ENCODE assay signal across 15 cellular contexts in the genomic region with DNA sequence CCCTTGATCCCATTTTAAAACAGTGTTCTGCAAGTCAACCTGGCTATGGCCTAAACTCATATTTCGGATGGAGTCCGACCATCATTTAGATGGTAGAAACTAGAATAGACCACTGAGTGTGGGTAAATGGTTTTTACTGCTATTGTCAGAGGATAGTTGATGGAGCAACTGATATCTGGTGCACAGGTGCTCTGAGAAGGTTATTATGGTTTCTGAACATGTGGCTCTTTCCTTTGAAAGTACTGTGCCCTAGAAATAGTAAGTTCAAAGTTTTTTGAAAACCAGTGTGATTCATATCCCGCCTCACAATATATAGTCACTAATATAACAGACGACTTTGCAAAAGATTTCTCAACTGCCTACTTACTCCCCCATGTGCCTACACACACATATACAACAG.
DNase-seq lines count a peak whose midpoint lies in the region; ATAC-seq and TF ChIP-seq lines count a peak whose summit lies in the region.
"Had no signal": no experiment of that assay in that cellular context is flagged by ENCODE, and none has a peak within 500 bp of the region (broad histone marks: within the 10 kb centered on the region; RNA-seq: fewer than 3 reads in every experiment).

No MANE protein-coding gene starts in this region.

- no peaks in the 10 kb centered on the region for H3K9me3 ChIP-seq in esophagus muscularis mucosa
- H3K9me3 ChIP-seq: A549 had no signal

- no peaks in the 10 kb centered on the region for H3K27me3 Mint-ChIP-seq in activated CD4-positive, alpha-beta T cell treated with anti-CD3 and anti-CD28 coated beads for 36 hours
- H3K27me3 Mint-ChIP-seq in GM23338 (ENCODE audit: insufficient read depth, low read depth, poor library complexity) (no peaks in the 10 kb centered on the region), natural killer cell (ENCODE audit: low read depth in 2 of 2) (peaks cover 0 to 2% of the 10 kb centered on the region in 2 donors)
- H3K27me3 Mint-ChIP-seq in T-helper 1 cell treated with Interleukin-12 subunit alpha and Interleukin-12 subunit beta and Interleukin-4 antibody, amounts not matched to agents 30 μg/mL and 1 μg/mL, for 36 hours (ENCODE audit: low read depth) = no peaks in the 10 kb centered on the region
- H3K27me3 Mint-ChIP-seq: dendritic cell treated with granulocyte-macrophage colony-stimulating factor and Interleukin-4, amounts not matched to agents 40 ng/mL and 50 ng/mL, for 4 days had no signal

- TF ChIP-seq POLR2A in esophagus muscularis mucosa (IDR thresholded peaks at IDR 0.05; ENCODE audit: low read depth) = no peak

- H4K5ac ChIP-seq in mesendoderm (ENCODE audit: low read length) = no peak overlapping the region

- CTCF ChIA-PET in activated CD4-positive, alpha-beta T cell treated with anti-CD3 and anti-CD28 coated beads for 36 hours (lab: Charles Lee) = no interaction called here

- no peak overlapping the region for H3K4ac ChIP-seq in mesendoderm (ENCODE audit: low read depth, low read length)

- H3K56ac ChIP-seq in mesendoderm (ENCODE audit: low read length) = no peak overlapping the region

- H3K4me2 ChIP-seq in GM23338 = no peak overlapping the region
- H3K4me2 ChIP-seq in mesendoderm (ENCODE audit: low read length) = no peak overlapping the region
- H3K4me2 ChIP-seq: A549 had no signal

- H3K79me1 ChIP-seq in mesendoderm (ENCODE audit: low read length) = no peaks in the 10 kb centered on the region

- no peak overlapping the region for H3K23ac ChIP-seq in mesendoderm (ENCODE audit: low read length)

- H3K4me1 Mint-ChIP-seq in activated CD4-positive, alpha-beta T cell treated with anti-CD3 and anti-CD28 coated beads for 36 hours = peaks cover 35% of the 10 kb centered on the region
- H3K4me1 Mint-ChIP-seq in GM23338 (peaks cover 2% of the 10 kb centered on the region; the same call in 1 of the 3 replicates), natural killer cell (peaks cover 18 to 19% of the 10 kb centered on the region in 2 donors)
- H3K4me1 Mint-ChIP-seq in T-helper 1 cell treated with Interleukin-12 subunit alpha and Interleukin-12 subunit beta and Interleukin-4 antibody, amounts not matched to agents 30 μg/mL and 1 μg/mL, for 36 hours (ENCODE audit: low read depth) = peaks cover 43% of the 10 kb centered on the region

- TF ChIP-seq CTCF in GM23338 (conservative IDR thresholded peaks at IDR 0.05; ENCODE audit: low read depth in 2 of 2) (no peak), natural killer cell (IDR thresholded peaks at IDR 0.05) (no peak), esophagus muscularis mucosa (IDR thresholded peaks at IDR 0.05) (no peak)

- H3K4me3 Mint-ChIP-seq in activated CD4-positive, alpha-beta T cell treated with anti-CD3 and anti-CD28 coated beads for 36 hours = peak overlapping the region; percentile 19
- H3K4me3 Mint-ChIP-seq in GM23338 (no peak overlapping the region), natural killer cell (peak overlapping the region; percentile 43)
- peak overlapping the region; percentile 66 for H3K4me3 Mint-ChIP-seq in T-helper 1 cell treated with Interleukin-12 subunit alpha and Interleukin-12 subunit beta and Interleukin-4 antibody, amounts not matched to agents 30 μg/mL and 1 μg/mL, for 36 hours
- H3K4me3 Mint-ChIP-seq: dendritic cell treated with granulocyte-macrophage colony-stimulating factor and Interleukin-4, amounts not matched to agents 40 ng/mL and 50 ng/mL, for 4 days had no signal

- peaks cover 4% of the 10 kb centered on the region for H3K36me3 Mint-ChIP-seq in activated CD4-positive, alpha-beta T cell treated with anti-CD3 and anti-CD28 coated beads for 36 hours (ENCODE audit: low read depth)
- H3K36me3 Mint-ChIP-seq in GM23338 (ENCODE audit: low read depth) = no peaks in the 10 kb centered on the region
- peaks cover 22% of the 10 kb centered on the region for H3K36me3 Mint-ChIP-seq in T-helper 1 cell treated with Interleukin-12 subunit alpha and Interleukin-12 subunit beta and Interleukin-4 antibody, amounts not matched to agents 30 μg/mL and 1 μg/mL, for 36 hours (ENCODE audit: low read depth)
- no peaks in the 10 kb centered on the region for H3K36me3 Mint-ChIP-seq in natural killer cell

- no peak for DNase-seq in activated CD4-positive, alpha-beta T cell treated with anti-CD3 and anti-CD28 coated beads for 36 hours
- no peak for DNase-seq in activated CD4-positive, alpha-beta T cell treated with anti-CD3 and anti-CD28 coated beads, Interleukin-2, amount 50 U/mL, for 48 hours
- no peak for DNase-seq in GM23338 (ENCODE audit: low spot score)
- no peak for DNase-seq in natural killer cell
- DNase-seq in mesendoderm = no peak
- DNase-seq in esophagus muscularis mucosa (ENCODE audit: extremely low spot score) = no peak
- DNase-seq in left ventricle myocardium superior = no peak
- DNase-seq: activated effector memory CD4-positive, alpha-beta T cell treated with Interleukin-2 at 50 U/mL for 16 hours; DMS79 treated with DMSO at 0.1 percent for 48 hours; left cardiac atrium; NCI-H1105; nucleus accumbens had no signal

- H3K9me2 ChIP-seq in GM23338 (ENCODE audit: insufficient read depth) = no peaks in the 10 kb centered on the region

- H4K8ac ChIP-seq in mesendoderm (ENCODE audit: low read depth, low read length) = no peak overlapping the region

- POLR2A ChIA-PET in activated CD4-positive, alpha-beta T cell treated with anti-CD3 and anti-CD28 coated beads for 36 hours (lab: Charles Lee) = interaction anchor here (2.8 kb wide), 1 partner anchor 65 kb away, joined by 30 read pairs; a partner anchor contains a TSS

- H3K27ac ChIP-seq in GM23338 (ENCODE audit: low read depth) (no peak overlapping the region), mesendoderm (ENCODE audit: low read depth, low read length) (no peak overlapping the region), esophagus muscularis mucosa (replicated peaks in 1 of 4) (no peak overlapping the region)

- H3K36me3 ChIP-seq in GM23338 (ENCODE audit: insufficient read depth) (no peaks in the 10 kb centered on the region), mesendoderm (ENCODE audit: control insufficient read depth, insufficient read depth, low read length) (no peaks in the 10 kb centered on the region), esophagus muscularis mucosa (no peaks in the 10 kb centered on the region)

- peaks cover 5% of the 10 kb centered on the region for H3K9me3 Mint-ChIP-seq in activated CD4-positive, alpha-beta T cell treated with anti-CD3 and anti-CD28 coated beads for 36 hours (ENCODE audit: low read depth)
- H3K9me3 Mint-ChIP-seq in GM23338 (peaks cover 8% of the 10 kb centered on the region; the same call in 2 of the 3 replicates), natural killer cell (no peaks in the 10 kb centered on the region)
- H3K9me3 Mint-ChIP-seq in T-helper 1 cell treated with Interleukin-12 subunit alpha and Interleukin-12 subunit beta and Interleukin-4 antibody, amounts not matched to agents 30 μg/mL and 1 μg/mL, for 36 hours = peaks cover 16% of the 10 kb centered on the region
- H3K9me3 Mint-ChIP-seq: dendritic cell treated with granulocyte-macrophage colony-stimulating factor and Interleukin-4, amounts not matched to agents 40 ng/mL and 50 ng/mL, for 4 days had no signal

- ATAC-seq in activated CD4-positive, alpha-beta T cell treated with anti-CD3 and anti-CD28 coated beads for 36 hours = peak; percentile 76
- ATAC-seq in GM23338 = no peak
- no peak for ATAC-seq in natural killer cell
- ATAC-seq in left ventricle myocardium superior = no peak
- ATAC-seq: A549, left cardiac atrium had no signal

- peak overlapping the region; percentile 81 for H3K27ac Mint-ChIP-seq in activated CD4-positive, alpha-beta T cell treated with anti-CD3 and anti-CD28 coated beads for 36 hours
- H3K27ac Mint-ChIP-seq in GM23338 = no peak overlapping the region
- peak overlapping the region; percentile 85 for H3K27ac Mint-ChIP-seq in T-helper 1 cell treated with Interleukin-12 subunit alpha and Interleukin-12 subunit beta and Interleukin-4 antibody, amounts not matched to agents 30 μg/mL and 1 μg/mL, for 36 hours
- H3K27ac Mint-ChIP-seq in natural killer cell = peak overlapping the region; percentile 27 to 70
- H3K27ac Mint-ChIP-seq: dendritic cell treated with granulocyte-macrophage colony-stimulating factor and Interleukin-4, amounts not matched to agents 40 ng/mL and 50 ng/mL, for 4 days had no signal

- no peak for TF ChIP-seq EP300 in esophagus muscularis mucosa (IDR thresholded peaks at IDR 0.05)

- H4K20me1 ChIP-seq in GM23338 (replicated peaks; ENCODE audit: insufficient read depth) = no peaks in the 10 kb centered on the region

- peaks cover 4% of the 10 kb centered on the region for H3K4me1 ChIP-seq in GM23338 (ENCODE audit: insufficient read depth)
- H3K4me1 ChIP-seq in mesendoderm (ENCODE audit: control insufficient read depth, low read depth, low read length) = no peaks in the 10 kb centered on the region
- H3K4me1 ChIP-seq in esophagus muscularis mucosa = peaks cover 0 to 6% (median 2%) of the 10 kb centered on the region in 4 donors

- H3K79me2 ChIP-seq in GM23338 (replicated peaks; ENCODE audit: insufficient read depth) (no peaks in the 10 kb centered on the region), mesendoderm (ENCODE audit: control insufficient read depth, insufficient read depth, low read length) (no peaks in the 10 kb centered on the region)

- H2BK120ac ChIP-seq in mesendoderm (ENCODE audit: low read depth, low read length) = no peak overlapping the region

- H2BK15ac ChIP-seq in mesendoderm (replicated peaks; ENCODE audit: low read depth) = no peak overlapping the region

- WGBS in mesendoderm (ENCODE audit: extremely low coverage, insufficient coverage, low lambda C conversion rate) = no CpG with 5 or more reads among the region's 4 CpGs
- WGBS in esophagus muscularis mucosa = 94% methylated on average over 4 of the region's 4 CpGs

- no peaks in the 10 kb centered on the region for H3F3A ChIP-seq in GM23338 (replicated peaks; ENCODE audit: low read depth)

- no peak overlapping the region for H3K4me3 ChIP-seq in GM23338
- no peak overlapping the region for H3K4me3 ChIP-seq in mesendoderm (ENCODE audit: low read length)
- H3K4me3 ChIP-seq in esophagus muscularis mucosa = no peak overlapping the region
- H3K4me3 ChIP-seq: A549 had no signal

- no peak overlapping the region for H3K18ac ChIP-seq in mesendoderm (ENCODE audit: low read length)

- no peaks in the 10 kb centered on the region for H3K27me3 ChIP-seq in GM23338 (ENCODE audit: insufficient read depth)
- H3K27me3 ChIP-seq in mesendoderm (ENCODE audit: insufficient read depth, low read length, poor library complexity) = no peaks in the 10 kb centered on the region
- no peaks in the 10 kb centered on the region for H3K27me3 ChIP-seq in esophagus muscularis mucosa

- H2AK5ac ChIP-seq in mesendoderm (ENCODE audit: low read length) = no peak overlapping the region

- peak overlapping the region; percentile 43; the same call in 1 of the 2 replicates for H2AFZ ChIP-seq in GM23338

- intact Hi-C loops in activated CD4-positive, alpha-beta T cell treated with anti-CD3 and anti-CD28 coated beads for 36 hours (cut with DNase I, micrococcal nuclease) = loop anchor here (1.0 to 10.0 kb wide), 6 partner anchors 64 to 715 kb away; a partner anchor contains a TSS
- intact Hi-C loops in natural killer cell (cut with micrococcal nuclease) = no loop called here
- intact Hi-C loops in esophagus muscularis mucosa (cut with DNase I) = no loop called here
- intact Hi-C loops in left ventricle myocardium superior (cut with micrococcal nuclease) = no loop called here

- H3K9ac ChIP-seq in mesendoderm (ENCODE audit: low read length) = no peak overlapping the region

- no peak overlapping the region for H2BK5ac ChIP-seq in mesendoderm (ENCODE audit: low read length)

Comparison
In these comparisons a context has a peak if more than half of its experiments do, and no peak if none do; other contexts are left out.
1. intact Hi-C loops: an anchor here in activated CD4-positive, alpha-beta T cell treated with anti-CD3 and anti-CD28 coated beads for 36 hours (1.0 to 10.0 kb wide); none called in natural killer cell, esophagus muscularis mucosa and left ventricle myocardium superior.